In the genomic region with DNA sequence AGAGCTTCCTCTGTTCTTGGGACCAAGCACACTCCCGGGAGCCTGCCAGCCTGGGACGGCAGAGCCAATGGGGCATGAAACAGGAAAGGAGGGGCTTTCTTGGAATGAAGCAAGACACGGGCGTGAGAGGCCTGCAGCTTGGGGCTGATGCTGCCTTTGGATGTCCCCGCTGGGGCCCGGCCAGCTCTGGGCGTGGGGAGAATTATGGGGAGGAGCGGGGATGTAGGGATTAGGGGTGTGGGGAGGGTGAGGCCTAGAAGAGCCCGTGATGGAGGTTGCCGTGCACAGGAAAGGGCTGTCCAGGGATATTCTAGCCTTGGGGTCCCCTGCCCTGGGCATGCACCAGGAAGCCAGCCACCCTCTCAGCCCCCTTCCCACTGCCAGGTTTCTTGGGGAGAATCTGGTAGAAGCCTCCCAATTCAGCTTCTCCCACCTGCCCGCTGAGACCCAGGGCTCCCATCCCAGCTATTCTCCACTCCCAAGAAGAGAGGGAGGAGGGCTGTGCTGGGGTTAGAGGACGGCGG, we compare ENCODE assay signal across 1 cellular context.
TF ChIP-seq lines count a peak whose summit lies in the region.

No MANE protein-coding gene starts in this region.

TF ChIP-seq in GM23338, 12 proteins besides CTCF, POLR2A, EP300 and RAD21 (continued from another document):
- TF ChIP-seq, protein P1, sequence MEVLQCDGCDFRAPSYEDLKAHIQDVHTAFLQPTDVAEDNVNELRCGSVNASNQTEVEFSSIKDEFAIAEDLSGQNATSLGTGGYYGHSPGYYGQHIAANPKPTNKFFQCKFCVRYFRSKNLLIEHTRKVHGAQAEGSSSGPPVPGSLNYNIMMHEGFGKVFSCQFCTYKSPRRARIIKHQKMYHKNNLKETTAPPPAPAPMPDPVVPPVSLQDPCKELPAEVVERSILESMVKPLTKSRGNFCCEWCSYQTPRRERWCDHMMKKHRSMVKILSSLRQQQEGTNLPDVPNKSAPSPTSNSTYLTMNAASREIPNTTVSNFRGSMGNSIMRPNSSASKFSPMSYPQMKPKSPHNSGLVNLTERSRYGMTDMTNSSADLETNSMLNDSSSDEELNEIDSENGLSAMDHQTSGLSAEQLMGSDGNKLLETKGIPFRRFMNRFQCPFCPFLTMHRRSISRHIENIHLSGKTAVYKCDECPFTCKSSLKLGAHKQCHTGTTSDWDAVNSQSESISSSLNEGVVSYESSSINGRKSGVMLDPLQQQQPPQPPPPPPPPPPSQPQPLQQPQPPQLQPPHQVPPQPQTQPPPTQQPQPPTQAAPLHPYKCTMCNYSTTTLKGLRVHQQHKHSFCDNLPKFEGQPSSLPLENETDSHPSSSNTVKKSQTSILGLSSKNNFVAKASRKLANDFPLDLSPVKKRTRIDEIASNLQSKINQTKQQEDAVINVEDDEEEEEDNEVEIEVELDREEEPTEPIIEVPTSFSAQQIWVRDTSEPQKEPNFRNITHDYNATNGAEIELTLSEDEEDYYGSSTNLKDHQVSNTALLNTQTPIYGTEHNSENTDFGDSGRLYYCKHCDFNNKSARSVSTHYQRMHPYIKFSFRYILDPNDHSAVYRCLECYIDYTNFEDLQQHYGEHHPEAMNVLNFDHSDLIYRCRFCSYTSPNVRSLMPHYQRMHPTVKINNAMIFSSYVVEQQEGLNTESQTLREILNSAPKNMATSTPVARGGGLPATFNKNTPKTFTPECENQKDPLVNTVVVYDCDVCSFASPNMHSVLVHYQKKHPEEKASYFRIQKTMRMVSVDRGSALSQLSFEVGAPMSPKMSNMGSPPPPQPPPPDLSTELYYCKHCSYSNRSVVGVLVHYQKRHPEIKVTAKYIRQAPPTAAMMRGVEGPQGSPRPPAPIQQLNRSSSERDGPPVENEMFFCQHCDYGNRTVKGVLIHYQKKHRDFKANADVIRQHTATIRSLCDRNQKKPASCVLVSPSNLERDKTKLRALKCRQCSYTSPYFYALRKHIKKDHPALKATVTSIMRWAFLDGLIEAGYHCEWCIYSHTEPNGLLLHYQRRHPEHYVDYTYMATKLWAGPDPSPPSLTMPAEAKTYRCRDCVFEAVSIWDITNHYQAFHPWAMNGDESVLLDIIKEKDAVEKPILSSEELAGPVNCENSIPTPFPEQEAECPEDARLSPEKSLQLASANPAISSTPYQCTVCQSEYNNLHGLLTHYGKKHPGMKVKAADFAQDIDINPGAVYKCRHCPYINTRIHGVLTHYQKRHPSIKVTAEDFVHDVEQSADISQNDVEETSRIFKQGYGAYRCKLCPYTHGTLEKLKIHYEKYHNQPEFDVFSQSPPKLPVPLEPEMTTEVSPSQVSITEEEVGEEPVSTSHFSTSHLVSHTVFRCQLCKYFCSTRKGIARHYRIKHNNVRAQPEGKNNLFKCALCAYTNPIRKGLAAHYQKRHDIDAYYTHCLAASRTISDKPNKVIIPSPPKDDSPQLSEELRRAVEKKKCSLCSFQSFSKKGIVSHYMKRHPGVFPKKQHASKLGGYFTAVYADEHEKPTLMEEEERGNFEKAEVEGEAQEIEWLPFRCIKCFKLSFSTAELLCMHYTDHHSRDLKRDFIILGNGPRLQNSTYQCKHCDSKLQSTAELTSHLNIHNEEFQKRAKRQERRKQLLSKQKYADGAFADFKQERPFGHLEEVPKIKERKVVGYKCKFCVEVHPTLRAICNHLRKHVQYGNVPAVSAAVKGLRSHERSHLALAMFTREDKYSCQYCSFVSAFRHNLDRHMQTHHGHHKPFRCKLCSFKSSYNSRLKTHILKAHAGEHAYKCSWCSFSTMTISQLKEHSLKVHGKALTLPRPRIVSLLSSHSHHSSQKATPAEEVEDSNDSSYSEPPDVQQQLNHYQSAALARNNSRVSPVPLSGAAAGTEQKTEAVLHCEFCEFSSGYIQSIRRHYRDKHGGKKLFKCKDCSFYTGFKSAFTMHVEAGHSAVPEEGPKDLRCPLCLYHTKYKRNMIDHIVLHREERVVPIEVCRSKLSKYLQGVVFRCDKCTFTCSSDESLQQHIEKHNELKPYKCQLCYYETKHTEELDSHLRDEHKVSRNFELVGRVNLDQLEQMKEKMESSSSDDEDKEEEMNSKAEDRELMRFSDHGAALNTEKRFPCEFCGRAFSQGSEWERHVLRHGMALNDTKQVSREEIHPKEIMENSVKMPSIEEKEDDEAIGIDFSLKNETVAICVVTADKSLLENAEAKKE (CRISPR knock-in tag; IDR thresholded peaks at IDR 0.05), result no peak
- TF ChIP-seq STAT1 (IDR thresholded peaks at IDR 0.05; ENCODE audit: unreplicated experiment) (no peak), EZH2phosphoT487 (IDR thresholded peaks at IDR 0.05; ENCODE audit: unreplicated experiment) (no peak), ZNF114 (CRISPR knock-in tag; IDR thresholded peaks at IDR 0.05) (no peak)
